In genomic region chr7:48424731-48425130, GRCh38 we compare ENCODE assay signal across 8 cellular contexts.
DNase-seq lines count a peak whose midpoint lies in the region; ATAC-seq and TF ChIP-seq lines count a peak whose summit lies in the region.

No MANE protein-coding gene starts in this region.

- no peaks in the 10 kb centered on the region for H3K27me3 ChIP-seq in esophagus squamous epithelium

- H3K9me3 Mint-ChIP-seq in natural killer cell treated with Interleukin-12 subunit alpha and Interleukin-12 subunit beta and Interleukin-15 and Interleukin-18, amount 100 ng/mL, for 72 hours, result peaks cover 4% of the 10 kb centered on the region

- no peaks in the 10 kb centered on the region for H3K4me1 Mint-ChIP-seq in natural killer cell treated with Interleukin-12 subunit alpha and Interleukin-12 subunit beta and Interleukin-15 and Interleukin-18, amount 100 ng/mL, for 72 hours (ENCODE audit: low read depth in 2 of 2)

- TF ChIP-seq POLR2A in esophagus squamous epithelium (IDR thresholded peaks at IDR 0.05), result no peak

- H3K27me3 Mint-ChIP-seq in natural killer cell treated with Interleukin-12 subunit alpha and Interleukin-12 subunit beta and Interleukin-15 and Interleukin-18, amount 100 ng/mL, for 72 hours, result no peaks in the 10 kb centered on the region

- TF ChIP-seq CTCF in esophagus squamous epithelium (IDR thresholded peaks at IDR 0.05), result peak in 4 of 6 experiments; percentile 7 to 72 (median 32)

- ATAC-seq in GM21526 (IDR thresholded peaks at IDR 0.05; ENCODE audit: low FRiP score, unreplicated experiment), result peak; percentile 60
- no peak for ATAC-seq in natural killer cell treated with Interleukin-12 subunit alpha and Interleukin-12 subunit beta and Interleukin-15 and Interleukin-18, amount 100 ng/mL, for 72 hours
- no peak for ATAC-seq in HG03045 (IDR thresholded peaks at IDR 0.05; ENCODE audit: unreplicated experiment)

- no peak overlapping the region for H3K4me3 ChIP-seq in esophagus squamous epithelium

- H3K4me1 ChIP-seq in esophagus squamous epithelium, result no peaks in the 10 kb centered on the region

- no peaks in the 10 kb centered on the region for H3K36me3 ChIP-seq in esophagus squamous epithelium

- H3K4me3 Mint-ChIP-seq in natural killer cell treated with Interleukin-12 subunit alpha and Interleukin-12 subunit beta and Interleukin-15 and Interleukin-18, amount 100 ng/mL, for 72 hours, result no peak overlapping the region

- H3K9me3 ChIP-seq in esophagus squamous epithelium, result no peaks in the 10 kb centered on the region

- no peaks in the 10 kb centered on the region for H3K36me3 Mint-ChIP-seq in natural killer cell treated with Interleukin-12 subunit alpha and Interleukin-12 subunit beta and Interleukin-15 and Interleukin-18, amount 100 ng/mL, for 72 hours

- 45% methylated on average over 3 of the region's 3 CpGs for WGBS in esophagus squamous epithelium, 2 donors

- H3K27ac ChIP-seq in esophagus squamous epithelium, result no peak overlapping the region

- DNase-seq in COLO829 (ENCODE audit: low spot score) (peak; percentile 45), NCI-H748 (lab: John Stamatoyannopoulos, UW; ENCODE audit: unreplicated experiment) (peak; percentile 82), esophagus squamous epithelium (lab: John Stamatoyannopoulos, UW) (no peak), dedifferentiated amniotic fluid mesenchymal stem cell (ENCODE audit: extremely low spot score) (no peak), dermis blood vessel endothelial cell (no peak)
- DNase-seq in natural killer cell treated with Interleukin-12 subunit alpha and Interleukin-12 subunit beta and Interleukin-15 and Interleukin-18, amount 100 ng/mL, for 72 hours (ENCODE audit: low spot score), result no peak

- no peak overlapping the region for H3K27ac Mint-ChIP-seq in natural killer cell treated with Interleukin-12 subunit alpha and Interleukin-12 subunit beta and Interleukin-15 and Interleukin-18, amount 100 ng/mL, for 72 hours

- intact Hi-C loops in esophagus squamous epithelium (cut with DNase I), result no loop called here

Comparison
In these comparisons a context has a peak if more than half of its experiments do, and no peak if none do; other contexts are left out.
1. DNase-seq: peak in COLO829 (single experiment) and NCI-H748 (single experiment); none in esophagus squamous epithelium (single experiment), dedifferentiated amniotic fluid mesenchymal stem cell (single experiment), natural killer cell treated with Interleukin-12 subunit alpha and Interleukin-12 subunit beta and Interleukin-15 and Interleukin-18, amount 100 ng/mL, for 72 hours (single experiment) and dermis blood vessel endothelial cell (single experiment).